In the genomic region with DNA sequence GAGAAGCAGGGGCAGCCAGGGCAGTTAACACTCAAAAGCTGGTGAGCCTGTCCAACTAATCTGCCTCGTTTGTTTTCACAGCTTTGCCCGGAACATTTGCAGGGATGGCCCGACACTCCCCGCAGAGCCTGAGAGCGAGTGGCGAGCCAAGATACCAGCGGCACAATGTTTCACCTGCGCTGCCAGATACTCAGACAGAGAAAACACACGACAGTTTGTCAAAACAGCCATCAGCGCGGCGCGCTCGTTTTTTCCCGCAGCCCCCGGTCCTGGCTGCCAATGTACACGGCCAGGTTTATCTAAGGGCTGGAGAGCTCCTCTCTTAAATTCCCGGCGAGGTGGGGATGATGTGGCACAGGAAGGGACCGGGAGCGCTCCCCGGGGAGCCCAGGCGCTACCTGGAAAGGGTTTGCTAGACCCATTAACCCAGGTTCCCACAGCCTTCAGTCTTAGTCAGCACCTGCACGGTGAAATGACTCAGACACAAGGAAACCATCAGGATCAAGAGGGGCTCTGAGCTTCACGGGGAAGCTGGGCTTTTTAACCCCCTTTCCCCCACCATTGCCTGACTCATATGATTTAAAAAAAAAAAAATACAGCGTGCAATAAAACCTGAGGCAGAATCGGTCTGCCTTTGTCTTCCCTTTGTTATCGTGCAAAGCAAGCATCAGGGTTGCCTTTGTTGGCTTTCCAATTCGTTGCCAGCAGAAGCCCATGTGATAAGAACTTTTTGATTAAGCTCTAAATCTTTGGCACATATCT, we compare ENCODE assay signal across 8 cellular contexts.
A peak's percentile ranks its signal among the peaks of the same experiment; 100 is the strongest.
DNase-seq lines count a peak whose midpoint lies in the region; ATAC-seq and TF ChIP-seq lines count a peak whose summit lies in the region.

No MANE protein-coding gene starts in this region.

- intact Hi-C loops in Caco-2 (cut with micrococcal nuclease; ENCODE audit: unreplicated experiment) = loop anchor here (1.0 to 5.0 kb wide), 2 partner anchors 32 to 128 kb away; no protein-coding TSS in a partner anchor

- no peak overlapping the region for H3K27ac ChIP-seq in muscle layer of duodenum (ENCODE audit: low read length)

- H3K27me3 ChIP-seq in Caco-2 (replicated peaks; ENCODE audit: control insufficient read depth, insufficient read depth, low read length) (no peaks in the 10 kb centered on the region), muscle layer of duodenum (ENCODE audit: low read depth, low read length) (no peaks in the 10 kb centered on the region)

- BruUV-seq in Caco-2 (replicated peaks; lab: Mats Ljungman, UMichigan) = no TSS peak

- no peak for ATAC-seq in activated CD8-positive, alpha-beta memory T cell treated with anti-CD3 and anti-CD28 coated beads, Interleukin-2, amount 10 ng/mL, durations not matched to agents 7 days and 5 days
- no peak for ATAC-seq in HG02852 (IDR thresholded peaks at IDR 0.05; ENCODE audit: unreplicated experiment)

- POLR2A ChIA-PET in Caco-2 (lab: Charles Lee) = no interaction called here

- H3K36me3 ChIP-seq in Caco-2 (ENCODE audit: control insufficient read depth, insufficient read depth, low read length) (no peaks in the 10 kb centered on the region), muscle layer of duodenum (ENCODE audit: control insufficient read depth in 1 of 2, insufficient read depth in 2 of 2, low read length in 2 of 2) (no peaks in the 10 kb centered on the region)

- no peaks in the 10 kb centered on the region for H3K36me3 Mint-ChIP-seq in Caco-2 (ENCODE audit: insufficient read depth, unreplicated experiment)
- H3K36me3 Mint-ChIP-seq in activated CD8-positive, alpha-beta memory T cell treated with anti-CD3 and anti-CD28 coated beads, Interleukin-2, amount 10 ng/mL, durations not matched to agents 7 days and 5 days = no peaks in the 10 kb centered on the region

- H3K27ac Mint-ChIP-seq in Caco-2 (ENCODE audit: unreplicated experiment) = peak overlapping the region; percentile 57
- H3K27ac Mint-ChIP-seq in activated CD8-positive, alpha-beta memory T cell treated with anti-CD3 and anti-CD28 coated beads, Interleukin-2, amount 10 ng/mL, durations not matched to agents 7 days and 5 days = no peak overlapping the region

- H3K4me1 ChIP-seq in Caco-2 (peaks cover 18% of the 10 kb centered on the region), muscle layer of duodenum (ENCODE audit: control insufficient read depth in 1 of 2, insufficient read depth in 2 of 2, low read length in 2 of 2) (no peaks in the 10 kb centered on the region)

- no peaks in the 10 kb centered on the region for H3K9me3 ChIP-seq in Caco-2
- no peaks in the 10 kb centered on the region for H3K9me3 ChIP-seq in muscle layer of duodenum (ENCODE audit: control insufficient read depth in 1 of 2, low read length in 2 of 2)

- H3K4me3 ChIP-seq in Caco-2 (ENCODE audit: low read depth, low read length) (peak overlapping the region; percentile 41), muscle layer of duodenum (ENCODE audit: low read depth in 1 of 2, low read length in 2 of 2) (peak overlapping the region; percentile 47 to 51)

- peaks cover 27% of the 10 kb centered on the region for H3K4me1 Mint-ChIP-seq in Caco-2 (ENCODE audit: low read depth, unreplicated experiment)
- no peaks in the 10 kb centered on the region for H3K4me1 Mint-ChIP-seq in activated CD8-positive, alpha-beta memory T cell treated with anti-CD3 and anti-CD28 coated beads, Interleukin-2, amount 10 ng/mL, durations not matched to agents 7 days and 5 days

- H3K4me3 Mint-ChIP-seq in Caco-2 (ENCODE audit: unreplicated experiment) = peak overlapping the region; percentile 82
- no peak overlapping the region for H3K4me3 Mint-ChIP-seq in activated CD8-positive, alpha-beta memory T cell treated with anti-CD3 and anti-CD28 coated beads, Interleukin-2, amount 10 ng/mL, durations not matched to agents 7 days and 5 days

- no peaks in the 10 kb centered on the region for H3K27me3 Mint-ChIP-seq in Caco-2 (ENCODE audit: insufficient read depth, unreplicated experiment)
- peaks cover 36% of the 10 kb centered on the region for H3K27me3 Mint-ChIP-seq in activated CD8-positive, alpha-beta memory T cell treated with anti-CD3 and anti-CD28 coated beads, Interleukin-2, amount 10 ng/mL, durations not matched to agents 7 days and 5 days

- peak; percentile 51 to 52 for DNase-seq in Caco-2
- peak; percentile 43 for DNase-seq in NCI-H187 treated with DMSO at 0.1 percent for 48 hours (lab: John Stamatoyannopoulos, UW)
- DNase-seq in dermis microvascular lymphatic vessel endothelial cell (ENCODE audit: low read depth in 2 of 2) = peak; percentile 98 to 99
- DNase-seq in activated CD8-positive, alpha-beta memory T cell treated with anti-CD3 and anti-CD28 coated beads, Interleukin-2, amount 10 ng/mL, durations not matched to agents 7 days and 5 days = no peak
- no peak for DNase-seq in T-helper 1 cell
- DNase-seq in pons (ENCODE audit: low spot score) = no peak

- H3K9me3 Mint-ChIP-seq in Caco-2 (ENCODE audit: unreplicated experiment) = no peaks in the 10 kb centered on the region
- no peaks in the 10 kb centered on the region for H3K9me3 Mint-ChIP-seq in activated CD8-positive, alpha-beta memory T cell treated with anti-CD3 and anti-CD28 coated beads, Interleukin-2, amount 10 ng/mL, durations not matched to agents 7 days and 5 days (ENCODE audit: low read depth)

- CTCF ChIA-PET in Caco-2 (lab: Charles Lee) = no interaction called here
- CTCF ChIA-PET in activated CD8-positive, alpha-beta memory T cell treated with anti-CD3 and anti-CD28 coated beads, Interleukin-2, amount 10 ng/mL, durations not matched to agents 7 days and 5 days (lab: Charles Lee) = no interaction called here

- TF ChIP-seq CTCF in Caco-2 (IDR thresholded peaks at IDR 0.05; ENCODE audit: insufficient read depth in 1 of 2, low read depth in 1 of 2, low read length in 1 of 2, severe bottlenecking in 1 of 2, unreplicated experiment in 1 of 2) = no peak

Comparison
In these comparisons a context has a peak if more than half of its experiments do, and no peak if none do; other contexts are left out.
1. DNase-seq: peak in Caco-2 (2 of 2), NCI-H187 treated with DMSO at 0.1 percent for 48 hours (single experiment) and dermis microvascular lymphatic vessel endothelial cell (2 of 2); none in activated CD8-positive, alpha-beta memory T cell treated with anti-CD3 and anti-CD28 coated beads, Interleukin-2, amount 10 ng/mL, durations not matched to agents 7 days and 5 days (single experiment), T-helper 1 cell (0 of 5) and pons (single experiment).